Comparison of ENCODE assay signal across 16 cellular contexts in the genomic region with DNA sequence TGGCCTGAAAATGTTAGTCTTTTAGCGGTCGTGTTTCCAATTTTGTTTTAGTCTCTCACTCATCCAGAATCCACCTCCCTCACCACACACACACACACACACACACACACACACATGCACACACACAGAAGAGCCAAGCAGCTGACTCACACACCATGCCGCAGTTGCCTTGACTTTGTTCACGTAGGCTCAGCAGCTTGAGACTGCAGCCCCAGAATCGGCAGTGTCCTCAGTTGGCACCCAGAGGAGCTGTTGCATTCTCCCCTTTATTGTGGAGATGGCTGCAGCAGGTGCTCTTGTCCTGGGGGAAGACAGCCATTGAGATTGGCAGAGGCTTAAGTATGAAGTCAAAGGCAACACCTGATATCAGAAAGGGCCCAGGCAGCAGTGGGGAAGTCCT. TPM values are rescaled to one million over a fixed set of nuclear protein-coding genes. Genes with fewer than 3 reads are reported as not detected.
DNase-seq lines count a peak whose midpoint lies in the region; ATAC-seq, FAIRE-seq and TF ChIP-seq lines count a peak whose summit lies in the region.
"Had no signal": no experiment of that assay in that cellular context is flagged by ENCODE, and none has a peak within 500 bp of the region (broad histone marks: within the 10 kb centered on the region; RNA-seq: fewer than 3 reads in every experiment).

No MANE protein-coding gene starts in this region.

- H3K36me3 ChIP-seq in keratinocyte (ENCODE audit: control insufficient read depth in 2 of 2, extremely low read depth in 1 of 2, insufficient read depth in 2 of 2, low read length in 2 of 2): no peaks in the 10 kb centered on the region
- H3K36me3 ChIP-seq: BLaER1, spleen, uterus had no signal

- H3K9me3 ChIP-seq in keratinocyte (ENCODE audit: control insufficient read depth, low read depth, low read length): no peaks in the 10 kb centered on the region
- H3K9me3 ChIP-seq: BLaER1, spleen, uterus had no signal

- peak; percentile 70 for DNase-seq in AG08395 (ENCODE audit: low spot score)
- DNase-seq in HT1080 (ENCODE audit: low read depth): peak; percentile 67
- DNase-seq in coronary artery (ENCODE audit: low spot score): peak; percentile 72
- peak; percentile 19 for DNase-seq in keratinocyte (ENCODE audit: low read depth, low spot score)
- no peak for DNase-seq in SKM-1 treated with dmso at 0.1 percent for 144 hours (lab: John Stamatoyannopoulos, UW; ENCODE audit: unreplicated experiment)
- no peak for DNase-seq in stimulated activated naive B cell treated with anti-CD40 and anti-IgM and Interleukin-4, amounts not matched to agents 10 μg/mL and 1 μg/mL and 100 μg/mL, for 72 hours
- no peak for DNase-seq in putamen (ENCODE audit: low spot score)
- DNase-seq: activated CD8-positive, alpha-beta T cell treated with anti-CD3 and anti-CD28 coated beads, Interleukin-2, amount 10 ng/mL, durations not matched to agents 7 days and 5 days; activated naive CD4-positive, alpha-beta T cell treated with anti-CD3 and anti-CD28 coated beads, Interleukin-2, amount 10 ng/mL, durations not matched to agents 7 days and 5 days; NCI-H187 treated with DMSO at 0.1 percent for 48 hours; spleen had no signal

- no peaks in the 10 kb centered on the region for H4K20me1 ChIP-seq in keratinocyte (ENCODE audit: control insufficient read depth, extremely low read depth, insufficient read depth, low read length)
- H4K20me1 ChIP-seq: BLaER1 had no signal

- H3K4me3 Mint-ChIP-seq in stimulated activated naive B cell treated with anti-CD40 and anti-IgM and Interleukin-4, amounts not matched to agents 10 μg/mL and 1 μg/mL and 100 μg/mL, for 72 hours: no peak overlapping the region
- H3K4me3 Mint-ChIP-seq: activated CD8-positive, alpha-beta T cell treated with anti-CD3 and anti-CD28 coated beads, Interleukin-2, amount 10 ng/mL, durations not matched to agents 7 days and 5 days; activated naive CD4-positive, alpha-beta T cell treated with anti-CD3 and anti-CD28 coated beads, Interleukin-2, amount 10 ng/mL, durations not matched to agents 7 days and 5 days; T-helper 2 cell treated with Interferon-gamma antibody and Interleukin-4, amounts not matched to agents 5 μg/mL and 100 μg/mL, for 36 hours had no signal

- H3K9me1 ChIP-seq in keratinocyte (ENCODE audit: control insufficient read depth, extremely low read depth, insufficient read depth, low read length): no peaks in the 10 kb centered on the region

- no peak overlapping the region for H3K27ac Mint-ChIP-seq in stimulated activated naive B cell treated with anti-CD40 and anti-IgM and Interleukin-4, amounts not matched to agents 10 μg/mL and 1 μg/mL and 100 μg/mL, for 72 hours
- H3K27ac Mint-ChIP-seq: activated CD8-positive, alpha-beta T cell treated with anti-CD3 and anti-CD28 coated beads, Interleukin-2, amount 10 ng/mL, durations not matched to agents 7 days and 5 days; activated naive CD4-positive, alpha-beta T cell treated with anti-CD3 and anti-CD28 coated beads, Interleukin-2, amount 10 ng/mL, durations not matched to agents 7 days and 5 days; T-helper 2 cell treated with Interferon-gamma antibody and Interleukin-4, amounts not matched to agents 5 μg/mL and 100 μg/mL, for 36 hours had no signal

- no peak for ATAC-seq in GM18505 (IDR thresholded peaks at IDR 0.05; ENCODE audit: unreplicated experiment)
- ATAC-seq in stimulated activated naive B cell treated with anti-CD40 and anti-IgM and Interleukin-4, amounts not matched to agents 10 μg/mL and 1 μg/mL and 100 μg/mL, for 72 hours (replicated peaks): no peak
- ATAC-seq: activated CD8-positive, alpha-beta T cell treated with anti-CD3 and anti-CD28 coated beads, Interleukin-2, amount 10 ng/mL, durations not matched to agents 7 days and 5 days had no signal

- FAIRE-seq in keratinocyte (lab: Jason Lieb, UNC): no peak
- FAIRE-seq: G401.6 had no signal

- H3K79me2 ChIP-seq in keratinocyte (ENCODE audit: control insufficient read depth, insufficient read depth, low read length): no peaks in the 10 kb centered on the region

- dilution Hi-C loops in keratinocyte (cut with MboI; ENCODE audit: extremely low pct_ligation_motif_present, low sequenced_read_pairs): no loop called here

- H2AFZ ChIP-seq in keratinocyte (ENCODE audit: control insufficient read depth, low read length): no peak overlapping the region

- H3K9me3 Mint-ChIP-seq in stimulated activated naive B cell treated with anti-CD40 and anti-IgM and Interleukin-4, amounts not matched to agents 10 μg/mL and 1 μg/mL and 100 μg/mL, for 72 hours: peaks cover 0 to 5% of the 10 kb centered on the region in 2 donors
- H3K9me3 Mint-ChIP-seq: activated naive CD4-positive, alpha-beta T cell treated with anti-CD3 and anti-CD28 coated beads, Interleukin-2, amount 10 ng/mL, durations not matched to agents 7 days and 5 days; T-helper 2 cell treated with Interferon-gamma antibody and Interleukin-4, amounts not matched to agents 5 μg/mL and 100 μg/mL, for 36 hours had no signal

- H3K4me1 ChIP-seq in keratinocyte (ENCODE audit: control insufficient read depth, extremely low read depth, insufficient read depth, low read length): peaks cover 7% of the 10 kb centered on the region
- H3K4me1 ChIP-seq: BLaER1, uterus had no signal

- peaks cover 3 to 4% of the 10 kb centered on the region in 2 donors for H3K4me1 Mint-ChIP-seq in stimulated activated naive B cell treated with anti-CD40 and anti-IgM and Interleukin-4, amounts not matched to agents 10 μg/mL and 1 μg/mL and 100 μg/mL, for 72 hours

- no peak overlapping the region for H3K4me2 ChIP-seq in keratinocyte (ENCODE audit: control insufficient read depth, extremely low read depth, insufficient read depth, low read depth, low read length)
- H3K4me2 ChIP-seq: BLaER1 had no signal

- no peak overlapping the region for H3K9ac ChIP-seq in keratinocyte (ENCODE audit: control insufficient read depth, extremely low read depth, insufficient read depth, low read length)
- H3K9ac ChIP-seq: BLaER1 had no signal

- TF ChIP-seq POLR2A in GM18505 (IDR thresholded peaks at IDR 0.05; ENCODE audit: borderline replicate concordance, extremely low read depth, insufficient read depth, insufficient read length): no peak

- H3K27ac ChIP-seq in coronary artery (no peak overlapping the region), keratinocyte (ENCODE audit: control insufficient read depth, insufficient read depth, low read length) (no peak overlapping the region)
- H3K27ac ChIP-seq: BLaER1, spleen, uterus had no signal

- no peak for TF ChIP-seq CTCF in coronary artery (IDR thresholded peaks at IDR 0.05)
- no peak for TF ChIP-seq CTCF in keratinocyte (optimal IDR thresholded peaks at IDR 0.05 in 1 of 3, IDR thresholded peaks at IDR 0.05 in 1 of 3, conservative IDR thresholded peaks at IDR 0.05 in 1 of 3; ENCODE audit: extremely low read depth in 1 of 3, insufficient read depth in 2 of 3, low read length in 3 of 3)

- no peaks in the 10 kb centered on the region for H3K36me3 Mint-ChIP-seq in stimulated activated naive B cell treated with anti-CD40 and anti-IgM and Interleukin-4, amounts not matched to agents 10 μg/mL and 1 μg/mL and 100 μg/mL, for 72 hours
- H3K36me3 Mint-ChIP-seq: activated naive CD4-positive, alpha-beta T cell treated with anti-CD3 and anti-CD28 coated beads, Interleukin-2, amount 10 ng/mL, durations not matched to agents 7 days and 5 days had no signal

- H3K4me3 ChIP-seq in coronary artery: no peak overlapping the region
- H3K4me3 ChIP-seq in keratinocyte (ENCODE audit: control insufficient read depth in 2 of 3, extremely low read depth in 1 of 3, insufficient read depth in 2 of 3, low read depth in 1 of 3, low read length in 3 of 3): no peak overlapping the region
- H3K4me3 ChIP-seq: BLaER1, spleen, uterus had no signal

- peaks cover 3% of the 10 kb centered on the region for H3K27me3 ChIP-seq in keratinocyte (ENCODE audit: control insufficient read depth, extremely low read depth, insufficient read depth, low read length)
- H3K27me3 ChIP-seq: spleen, uterus had no signal

- H3K27me3 Mint-ChIP-seq in stimulated activated naive B cell treated with anti-CD40 and anti-IgM and Interleukin-4, amounts not matched to agents 10 μg/mL and 1 μg/mL and 100 μg/mL, for 72 hours: peaks cover 0 to 8% of the 10 kb centered on the region in 2 donors

RNA-seq across cellular contexts. Expression of a gene that starts 20.9 kb away (rescaled TPM):
- total RNA-seq in HT1080 (2014; rRNA removed; shearing (Covaris generic)): not detected in 2 replicates
- polyA plus RNA-seq in HT1080 (2015; cell fraction: cytosol; rRNA removed): not detected in 2 replicates
- polyA plus RNA-seq in HT1080 (2015; cell fraction: nucleus; rRNA removed): not detected in 2 replicates
- not detected in 3 replicates for polyA plus RNA-seq in keratinocyte
- not detected for polyA plus RNA-seq in keratinocyte (2011; ENCODE audit: low read depth)
- polyA plus RNA-seq in keratinocyte (2011; cell fraction: cytosol; rRNA removed): not detected in 2 replicates
- polyA plus RNA-seq in keratinocyte (2011; cell fraction: nucleus; rRNA removed): not detected in 2 replicates
- polyA plus RNA-seq in keratinocyte (2012; ENCODE audit: low replicate concordance): not detected in 2 replicates
- not detected in 3 replicates for polyA minus RNA-seq in keratinocyte
- not detected for polyA minus RNA-seq in keratinocyte (2011; cell fraction: cytosol; rRNA and poly(A)+ RNA removed)
- polyA minus RNA-seq in keratinocyte (2011; cell fraction: nucleus; rRNA and poly(A)+ RNA removed): not detected in 2 replicates

Comparison
In these comparisons a context has a peak if more than half of its experiments do, and no peak if none do; other contexts are left out.
1. DNase-seq: peak in AG08395 (single experiment), HT1080 (single experiment), coronary artery (single experiment) and keratinocyte (single experiment); none in SKM-1 treated with dmso at 0.1 percent for 144 hours (single experiment), stimulated activated naive B cell treated with anti-CD40 and anti-IgM and Interleukin-4, amounts not matched to agents 10 μg/mL and 1 μg/mL and 100 μg/mL, for 72 hours (single experiment) and putamen (single experiment).